ENCODE assay signal across 15 cellular contexts in genomic region chr12:13443498-13443897, GRCh38.
"Had no signal": no experiment of that assay in that cellular context is flagged by ENCODE, and none has a peak within 500 bp of the region (broad histone marks: within the 10 kb centered on the region; RNA-seq: fewer than 3 reads in every experiment).

No MANE protein-coding gene starts in this region.

- H3K36me3 Mint-ChIP-seq: stimulated activated naive B cell treated with anti-CD40 and anti-IgM and Interleukin-4, amounts not matched to agents 10 μg/mL and 1 μg/mL and 100 μg/mL, for 72 hours had no signal

- H3K9me3 Mint-ChIP-seq: activated CD8-positive, alpha-beta T cell treated with anti-CD3 and anti-CD28 coated beads for 36 hours; stimulated activated naive B cell treated with anti-CD40 and anti-IgM and Interleukin-4, amounts not matched to agents 10 μg/mL and 1 μg/mL and 100 μg/mL, for 72 hours; type B pancreatic cell had no signal

- H3K27ac Mint-ChIP-seq: activated CD8-positive, alpha-beta T cell treated with anti-CD3 and anti-CD28 coated beads for 36 hours; stimulated activated naive B cell treated with anti-CD40 and anti-IgM and Interleukin-4, amounts not matched to agents 10 μg/mL and 1 μg/mL and 100 μg/mL, for 72 hours; type B pancreatic cell had no signal

- ATAC-seq: activated CD8-positive, alpha-beta T cell treated with anti-CD3 and anti-CD28 coated beads for 36 hours; stimulated activated naive B cell treated with anti-CD40 and anti-IgM and Interleukin-4, amounts not matched to agents 10 μg/mL and 1 μg/mL and 100 μg/mL, for 72 hours had no signal

- H3K9me3 ChIP-seq: ovary, sigmoid colon had no signal

- H3K27ac ChIP-seq: ovary had no signal

- H3K4me1 Mint-ChIP-seq: stimulated activated naive B cell treated with anti-CD40 and anti-IgM and Interleukin-4, amounts not matched to agents 10 μg/mL and 1 μg/mL and 100 μg/mL, for 72 hours had no signal

- H3K27me3 ChIP-seq: ovary, sigmoid colon had no signal

- DNase-seq: activated CD8-positive, alpha-beta memory T cell treated with anti-CD3 and anti-CD28 coated beads, Interleukin-2, amount 50 U/mL, for 4 hours; activated CD8-positive, alpha-beta T cell treated with anti-CD3 and anti-CD28 coated beads for 36 hours; activated naive CD4-positive, alpha-beta T cell treated with Interleukin-2 at 50 U/mL for 16 hours; caudate nucleus; cortex of kidney; effector CD8-positive, alpha-beta T cell; hippocampal formation; kidney glomerular epithelial cell; mesenchymal stem cell; ovary; sigmoid colon; stimulated activated CD4-positive, alpha-beta T cell treated with anti-CD3 and anti-CD28 coated beads, Interleukin-2, amount 100 ng/mL, for 24 hours; stimulated activated naive B cell treated with anti-CD40 and anti-IgM and Interleukin-4, amounts not matched to agents 10 μg/mL and 1 μg/mL and 100 μg/mL, for 72 hours; T1000 had no signal

- H3K36me3 ChIP-seq: ovary, sigmoid colon had no signal

- H3K4me3 ChIP-seq: ovary, sigmoid colon had no signal

- H3K27me3 Mint-ChIP-seq: activated CD8-positive, alpha-beta T cell treated with anti-CD3 and anti-CD28 coated beads for 36 hours had no signal

- H3K4me3 Mint-ChIP-seq: activated CD8-positive, alpha-beta T cell treated with anti-CD3 and anti-CD28 coated beads for 36 hours; stimulated activated naive B cell treated with anti-CD40 and anti-IgM and Interleukin-4, amounts not matched to agents 10 μg/mL and 1 μg/mL and 100 μg/mL, for 72 hours; type B pancreatic cell had no signal
